In genomic region chr16:30541502-30542329, GRCh38 we compare ENCODE assay signal across 13 cellular contexts. TPM values are rescaled to one million over a fixed set of nuclear protein-coding genes. Genes with fewer than 3 reads are reported as not detected.
DNase-seq lines count a peak whose midpoint lies in the region; ATAC-seq, FAIRE-seq and TF ChIP-seq lines count a peak whose summit lies in the region.
"Had no signal": no experiment of that assay in that cellular context is flagged by ENCODE, and none has a peak within 500 bp of the region (broad histone marks: within the 10 kb centered on the region; RNA-seq: fewer than 3 reads in every experiment).

No MANE protein-coding gene starts in this region.

- H3K4me1 Mint-ChIP-seq in progenitor cell of endocrine pancreas (ENCODE audit: low read depth) = no peaks in the 10 kb centered on the region

- FAIRE-seq in bronchial epithelial cell (lab: Jason Lieb, UNC) = no peak

- no peaks in the 10 kb centered on the region for H3K27me3 ChIP-seq in bronchial epithelial cell (ENCODE audit: control insufficient read depth, insufficient read depth, low read length)
- no peaks in the 10 kb centered on the region for H3K27me3 ChIP-seq in left lung

- H3K4me1 ChIP-seq in left lung = peaks cover 0 to 11% of the 10 kb centered on the region in 2 donors

- H3K27me3 Mint-ChIP-seq in progenitor cell of endocrine pancreas = no peaks in the 10 kb centered on the region
- H3K27me3 Mint-ChIP-seq: activated naive CD8-positive, alpha-beta T cell treated with anti-CD3 and anti-CD28 coated beads for 36 hours had no signal

- TF ChIP-seq CTCF in bronchial epithelial cell (IDR thresholded peaks at IDR 0.05; ENCODE audit: insufficient read depth, low read length, severe bottlenecking) (no peak), left lung (IDR thresholded peaks at IDR 0.05) (no peak), progenitor cell of endocrine pancreas (IDR thresholded peaks at IDR 0.05; ENCODE audit: unreplicated experiment) (no peak)

- no peaks in the 10 kb centered on the region for H3K36me3 ChIP-seq in bronchial epithelial cell (ENCODE audit: control insufficient read depth, insufficient read depth, low read length)
- no peaks in the 10 kb centered on the region for H3K36me3 ChIP-seq in left lung

- DNase-seq in A172 (ENCODE audit: low spot score) (peak; percentile 68), HT1080 (ENCODE audit: low read depth) (peak; percentile 68), bronchial epithelial cell (ENCODE audit: low read depth) (peak; percentile 32), left lung (peak in 1 of 2 donors; percentile 12), progenitor cell of endocrine pancreas (ENCODE audit: low spot score, unreplicated experiment) (no peak), NCI-H146 treated with DMSO at 0.1 percent for 48 hours (lab: John Stamatoyannopoulos, UW; ENCODE audit: unreplicated experiment) (no peak)
- DNase-seq: activated naive CD8-positive, alpha-beta T cell treated with anti-CD3 and anti-CD28 coated beads for 36 hours; DMS153; effector memory CD4-positive, alpha-beta T cell; stimulated activated CD4-positive, alpha-beta T cell treated with anti-CD3 and anti-CD28 coated beads, Interleukin-12 subunit alpha, Interleukin-12 subunit beta, amount 100 ng/mL, for 4 hours had no signal

- no peaks in the 10 kb centered on the region for H3K9me3 ChIP-seq in left lung

- H3K36me3 Mint-ChIP-seq in progenitor cell of endocrine pancreas (ENCODE audit: insufficient read depth) = peaks cover 42% of the 10 kb centered on the region

- intact Hi-C loops in left lung (cut with DNase I) = no loop called here

- peaks cover 22% of the 10 kb centered on the region for H3K9me3 Mint-ChIP-seq in progenitor cell of endocrine pancreas (ENCODE audit: low read depth)
- H3K9me3 Mint-ChIP-seq: activated naive CD8-positive, alpha-beta T cell treated with anti-CD3 and anti-CD28 coated beads for 36 hours; nephron had no signal

- H3K4me3 Mint-ChIP-seq in progenitor cell of endocrine pancreas (ENCODE audit: low read depth) = no peak overlapping the region
- H3K4me3 Mint-ChIP-seq: activated naive CD8-positive, alpha-beta T cell treated with anti-CD3 and anti-CD28 coated beads for 36 hours; nephron had no signal

- no peak overlapping the region for H3K27ac Mint-ChIP-seq in progenitor cell of endocrine pancreas
- H3K27ac Mint-ChIP-seq: activated naive CD8-positive, alpha-beta T cell treated with anti-CD3 and anti-CD28 coated beads for 36 hours; nephron had no signal

- ATAC-seq in left lung = peak; percentile 26
- no peak for ATAC-seq in HG02870 (IDR thresholded peaks at IDR 0.05; ENCODE audit: unreplicated experiment)
- no peak for ATAC-seq in HG03135 (IDR thresholded peaks at IDR 0.05; ENCODE audit: unreplicated experiment)

- no peak overlapping the region for H3K27ac ChIP-seq in left lung

- H3K4me3 ChIP-seq in bronchial epithelial cell (ENCODE audit: low read depth, low read length) (no peak overlapping the region), left lung (no peak overlapping the region)

RNA-seq across cellular contexts. Expression of gene ZNF747, which starts 7.1 kb away (rescaled TPM):
- total RNA-seq in A172 (2014; rRNA removed; shearing (Covaris generic)) = 2.0 and 2.5 TPM in 2 replicates
- total RNA-seq in HT1080 (2014; rRNA removed; shearing (Covaris generic)) = 7.3 and 9.5 TPM in 2 replicates
- polyA plus RNA-seq in HT1080 (2015; cell fraction: cytosol; rRNA removed) = 6.2 and 7.8 TPM in 2 replicates
- polyA plus RNA-seq in HT1080 (2015; cell fraction: nucleus; rRNA removed) = 7.6 and 9.6 TPM in 2 replicates
- total RNA-seq in bronchial epithelial cell (4.4 and 6.1 TPM in 2 replicates), left lung (10 to 100 TPM in 1 of 2 donors, 1 to 10 TPM in 1; 6.6 to 11.8 TPM), progenitor cell of endocrine pancreas (18.1 and 19.1 TPM in 2 replicates)

RNA-seq across cellular contexts. Expression of gene ZNF768, which starts 15.3 kb away (rescaled TPM):
- total RNA-seq in A172 (2014; rRNA removed; shearing (Covaris generic)) = 43.7 and 61.6 TPM in 2 replicates
- total RNA-seq in HT1080 (2014; rRNA removed; shearing (Covaris generic)) = 67.2 and 76.7 TPM in 2 replicates
- 76.3 and 83.8 TPM in 2 replicates for polyA plus RNA-seq in HT1080 (2015; cell fraction: cytosol; rRNA removed)
- polyA plus RNA-seq in HT1080 (2015; cell fraction: nucleus; rRNA removed) = 69.1 and 77.0 TPM in 2 replicates
- total RNA-seq in bronchial epithelial cell (19.7 and 21.9 TPM in 2 replicates), left lung (10 to 100 TPM; 26.1 to 26.4 TPM), progenitor cell of endocrine pancreas (80.0 and 83.6 TPM in 2 replicates)

RNA-seq across cellular contexts. Expression of gene ZNF764, which starts 16.5 kb away (rescaled TPM):
- total RNA-seq in A172 (2014; rRNA removed; shearing (Covaris generic)) = 7.3 and 8.1 TPM in 2 replicates
- 4.4 and 4.9 TPM in 2 replicates for total RNA-seq in HT1080 (2014; rRNA removed; shearing (Covaris generic))
- polyA plus RNA-seq in HT1080 (2015; cell fraction: cytosol; rRNA removed) = 5.6 and 5.7 TPM in 2 replicates
- polyA plus RNA-seq in HT1080 (2015; cell fraction: nucleus; rRNA removed) = 8.4 and 10.3 TPM in 2 replicates
- total RNA-seq in bronchial epithelial cell (2.4 and 2.6 TPM in 2 replicates), left lung (1 to 10 TPM; 7.4 to 9.0 TPM), progenitor cell of endocrine pancreas (36.1 and 36.6 TPM in 2 replicates)

RNA-seq across cellular contexts. Expression of gene ZNF688, which starts 29.8 kb away (rescaled TPM):
- total RNA-seq in A172 (2014; rRNA removed; shearing (Covaris generic)) = 6.9 and 11.9 TPM in 2 replicates
- 6.5 and 7.2 TPM in 2 replicates for total RNA-seq in HT1080 (2014; rRNA removed; shearing (Covaris generic))
- 4.9 and 5.7 TPM in 2 replicates for polyA plus RNA-seq in HT1080 (2015; cell fraction: cytosol; rRNA removed)
- polyA plus RNA-seq in HT1080 (2015; cell fraction: nucleus; rRNA removed) = 6.8 and 6.9 TPM in 2 replicates
- total RNA-seq in bronchial epithelial cell = 4.5 and 12.7 TPM in 2 replicates
- 10 to 100 TPM; 11.8 to 12.3 TPM for total RNA-seq in left lung
- 20.0 and 22.5 TPM in 2 replicates for total RNA-seq in progenitor cell of endocrine pancreas

RNA-seq across cellular contexts. Expression of gene ZNF785, which starts 43.8 kb away (rescaled TPM):
- total RNA-seq in A172 (2014; rRNA removed; shearing (Covaris generic)) = not detected in 2 replicates
- 5.4 and 7.7 TPM in 2 replicates for total RNA-seq in HT1080 (2014; rRNA removed; shearing (Covaris generic))
- polyA plus RNA-seq in HT1080 (2015; cell fraction: cytosol; rRNA removed) = 5.0 and 5.9 TPM in 2 replicates
- polyA plus RNA-seq in HT1080 (2015; cell fraction: nucleus; rRNA removed) = 20.0 and 22.4 TPM in 2 replicates
- 4.4 and 5.3 TPM in 2 replicates for total RNA-seq in bronchial epithelial cell
- 10 to 100 TPM; 12.9 to 15.6 TPM for total RNA-seq in left lung
- total RNA-seq in progenitor cell of endocrine pancreas = 46.2 and 50.0 TPM in 2 replicates

Comparison
In these comparisons a context has a peak if more than half of its experiments do, and no peak if none do; other contexts are left out.
1. DNase-seq: peak in A172 (single experiment), HT1080 (single experiment) and bronchial epithelial cell (single experiment); none in progenitor cell of endocrine pancreas (single experiment) and NCI-H146 treated with DMSO at 0.1 percent for 48 hours (single experiment).